ENCODE assay signal across 10 cellular contexts in genomic region chr6:146905313-146905712, GRCh38.
A peak's percentile ranks its signal among the peaks of the same experiment; 100 is the strongest.
DNase-seq lines count a peak whose midpoint lies in the region; FAIRE-seq and TF ChIP-seq lines count a peak whose summit lies in the region.
"Had no signal": no experiment of that assay in that cellular context is flagged by ENCODE, and none has a peak within 500 bp of the region (broad histone marks: within the 10 kb centered on the region; RNA-seq: fewer than 3 reads in every experiment).

No MANE protein-coding gene starts in this region.

- no peak for TF ChIP-seq CTCF in GM13977 (IDR thresholded peaks at IDR 0.05; ENCODE audit: extremely low read depth, insufficient read depth, missing control alignments)

- no peaks in the 10 kb centered on the region for H3K4me1 ChIP-seq in small intestine (ENCODE audit: control insufficient read depth in 2 of 2, insufficient read depth in 1 of 2, low read depth in 1 of 2, low read length in 1 of 2)

- H3K27ac ChIP-seq in epithelial cell of prostate (no peak overlapping the region), small intestine (ENCODE audit: low read depth in 1 of 2, low read length in 1 of 2) (no peak overlapping the region)

- no peaks in the 10 kb centered on the region for H3K27me3 ChIP-seq in small intestine (ENCODE audit: control insufficient read depth in 2 of 2, insufficient read depth in 2 of 2, low read length in 2 of 2)

- peak; percentile 19 to 71 (median 34) for DNase-seq in NCI-H1417 (lab: John Stamatoyannopoulos, UW)
- no peak for DNase-seq in NCI-H1417 treated with DMSO at 0.1 percent for 48 hours (lab: John Stamatoyannopoulos, UW)
- peak; percentile 57 for DNase-seq in NCI-H774 (lab: John Stamatoyannopoulos, UW)
- peak; percentile 39 for DNase-seq in epithelial cell of prostate (ENCODE audit: low read depth, low spot score)
- DNase-seq in small intestine = peak; percentile 24
- no peak for DNase-seq in GM13977 (ENCODE audit: low spot score)
- DNase-seq in NCI-H524 (lab: John Stamatoyannopoulos, UW) = no peak
- no peak for DNase-seq in activated T-cell treated with anti-CD3 and anti-CD28 coated beads, Interleukin-2, amount 50 U/mL, for 1 hour
- DNase-seq: hippocampal formation had no signal

- H3K9me3 ChIP-seq in small intestine (ENCODE audit: control insufficient read depth, low read depth) = no peaks in the 10 kb centered on the region

- H3K36me3 ChIP-seq in small intestine (ENCODE audit: control insufficient read depth in 2 of 2, insufficient read depth in 2 of 2, low read length in 2 of 2) = no peaks in the 10 kb centered on the region

- in situ Hi-C loops in GM13977 (cut with MboI; ENCODE audit: low pct_unique_long_range_greater_than_20kb, low sequenced_read_pairs, unreplicated experiment) = no loop called here

- H3K4me3 ChIP-seq in small intestine (ENCODE audit: low read depth in 1 of 2, low read length in 2 of 2) = no peak overlapping the region

- FAIRE-seq in small intestine (lab: Jason Lieb, UNC) = no peak
- FAIRE-seq: A204.1 had no signal

Comparison
In these comparisons a context has a peak if more than half of its experiments do, and no peak if none do; other contexts are left out.
1. DNase-seq: peak in NCI-H1417 (3 of 3), NCI-H774 (single experiment), epithelial cell of prostate (single experiment) and small intestine (single experiment); none in NCI-H1417 treated with DMSO at 0.1 percent for 48 hours (single experiment), GM13977 (single experiment), NCI-H524 (0 of 2) and activated T-cell treated with anti-CD3 and anti-CD28 coated beads, Interleukin-2, amount 50 U/mL, for 1 hour (single experiment).